ENCODE assay signal across 22 cellular contexts in genomic region chr2:209160800-209161588, GRCh38.
"Had no signal": no experiment of that assay in that cellular context is flagged by ENCODE, and none has a peak within 500 bp of the region (broad histone marks: within the 10 kb centered on the region; RNA-seq: fewer than 3 reads in every experiment).

No MANE protein-coding gene starts in this region.

- H3K4me3 Mint-ChIP-seq: naive thymus-derived CD4-positive, alpha-beta T cell; neural crest cell; stimulated activated effector memory CD8-positive, alpha-beta T cell treated with anti-CD3 and anti-CD28 coated beads, Interleukin-12 subunit alpha, Interleukin-12 subunit beta, amount 100 ng/mL, for 72 hours had no signal

- H3K4me1 ChIP-seq: heart left ventricle, pancreas, uterus had no signal

- FAIRE-seq: endometrium, pancreas had no signal

- H3K9me3 ChIP-seq: heart left ventricle, pancreas, uterus had no signal

- H3K27me3 ChIP-seq: heart left ventricle, pancreas, uterus had no signal

- H3K9me3 Mint-ChIP-seq: neural crest cell had no signal

- ATAC-seq: esophagus mucosa; heart left ventricle; left lobe of liver; naive thymus-derived CD4-positive, alpha-beta T cell; pancreas; right cardiac atrium; stimulated activated effector memory CD8-positive, alpha-beta T cell treated with anti-CD3 and anti-CD28 coated beads, Interleukin-12 subunit alpha, Interleukin-12 subunit beta, amount 100 ng/mL, for 72 hours had no signal

- H3K27ac Mint-ChIP-seq: naive thymus-derived CD4-positive, alpha-beta T cell; progenitor cell of endocrine pancreas; stimulated activated effector memory CD8-positive, alpha-beta T cell treated with anti-CD3 and anti-CD28 coated beads, Interleukin-12 subunit alpha, Interleukin-12 subunit beta, amount 100 ng/mL, for 72 hours had no signal

- H3K36me3 ChIP-seq: heart left ventricle, pancreas, uterus had no signal

- H3K4me3 ChIP-seq: dorsolateral prefrontal cortex, heart left ventricle, pancreas, smooth muscle cell, uterus had no signal

- DNase-seq: cortex of kidney; dorsolateral prefrontal cortex; effector CD8-positive, alpha-beta T cell; heart left ventricle; hippocampal formation; islet precursor cell; mammary epithelial cell; naive thymus-derived CD4-positive, alpha-beta T cell; occipital lobe; right cardiac atrium; stimulated activated CD4-positive, alpha-beta T cell treated with anti-CD3 and anti-CD28 coated beads, Interleukin-4, amount 100 ng/mL, for 1 hour; stimulated activated CD8-positive, alpha-beta memory T cell treated with anti-CD3 and anti-CD28 coated beads, Interleukin-4, amount 100 ng/mL, for 48 hours; trophoblast cell; uterus had no signal

- H3K36me3 Mint-ChIP-seq: naive thymus-derived CD4-positive, alpha-beta T cell; stimulated activated effector memory CD8-positive, alpha-beta T cell treated with anti-CD3 and anti-CD28 coated beads, Interleukin-12 subunit alpha, Interleukin-12 subunit beta, amount 100 ng/mL, for 72 hours had no signal

- H3K4me1 Mint-ChIP-seq: naive thymus-derived CD4-positive, alpha-beta T cell; neural crest cell; stimulated activated effector memory CD8-positive, alpha-beta T cell treated with anti-CD3 and anti-CD28 coated beads, Interleukin-12 subunit alpha, Interleukin-12 subunit beta, amount 100 ng/mL, for 72 hours had no signal

- H3K4me2 ChIP-seq: smooth muscle cell had no signal

- H3K27ac ChIP-seq: dorsolateral prefrontal cortex, heart left ventricle, pancreas, uterus had no signal

- H3K27me3 Mint-ChIP-seq: naive thymus-derived CD4-positive, alpha-beta T cell; progenitor cell of endocrine pancreas had no signal
